ENCODE assay signal across 18 cellular contexts in the genomic region with DNA sequence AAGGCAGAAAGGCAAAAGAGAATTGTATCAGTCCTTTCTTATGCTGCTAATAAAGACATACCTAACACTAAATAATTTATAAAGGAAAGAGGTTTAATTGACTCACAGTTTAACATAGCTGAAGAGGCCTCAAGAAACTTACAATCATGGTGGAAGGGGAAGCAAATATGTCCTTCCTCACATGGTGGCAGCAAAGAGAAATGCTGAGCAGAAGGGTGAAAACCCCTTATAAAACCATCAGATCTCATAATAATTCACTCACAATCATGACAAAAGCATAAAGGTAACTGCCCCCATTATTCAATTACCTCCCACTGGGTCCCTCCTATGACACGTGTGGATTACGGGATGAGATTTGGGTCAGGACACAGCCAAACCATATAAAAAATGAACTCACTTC.
A peak's percentile ranks its signal among the peaks of the same experiment; 100 is the strongest.
DNase-seq lines count a peak whose midpoint lies in the region; ATAC-seq and TF ChIP-seq lines count a peak whose summit lies in the region.
"Had no signal": no experiment of that assay in that cellular context is flagged by ENCODE, and none has a peak within 500 bp of the region (broad histone marks: within the 10 kb centered on the region; RNA-seq: fewer than 3 reads in every experiment).

No MANE protein-coding gene starts in this region.

- H3K4me1 ChIP-seq in ACC112 (ENCODE audit: control insufficient read depth, insufficient read depth, low read length, unreplicated experiment) (no peaks in the 10 kb centered on the region), DND-41 (ENCODE audit: insufficient read depth, low read length) (no peaks in the 10 kb centered on the region), Panc1 (ENCODE audit: control insufficient read depth, insufficient read depth, low read length) (no peaks in the 10 kb centered on the region), esophagus squamous epithelium (no peaks in the 10 kb centered on the region)
- H3K4me1 ChIP-seq: ascending aorta, BLaER1, stomach had no signal

- intact Hi-C loops in Panc1 (cut with micrococcal nuclease; ENCODE audit: unreplicated experiment) (no loop called here), esophagus squamous epithelium (cut with DNase I) (no loop called here)
- intact Hi-C loops in activated CD4-positive, alpha-beta T cell treated with anti-CD3 and anti-CD28 coated beads, Interleukin-2, amount 10 ng/mL, durations not matched to agents 24 days and 14 days (cut with micrococcal nuclease): no loop called here

- in situ Hi-C loops in Panc1 (cut with HindIII; ENCODE audit: low pct_unique_long_range_greater_than_20kb, low sequenced_read_pairs): no loop called here

- WGBS in esophagus squamous epithelium, 2 donors: 77 to 95% methylated on average over 2 of the region's 2 CpGs

- H3K9ac ChIP-seq in DND-41 (ENCODE audit: low read depth, low read length): no peak overlapping the region
- H3K9ac ChIP-seq: BLaER1, SK-N-SH had no signal

- H3K27ac Mint-ChIP-seq in activated CD4-positive, alpha-beta T cell treated with anti-CD3 and anti-CD28 coated beads, Interleukin-2, amount 10 ng/mL, durations not matched to agents 24 days and 14 days: no peak overlapping the region

- H3K27ac ChIP-seq in ACC112 (ENCODE audit: low read depth, low read length) (no peak overlapping the region), DND-41 (ENCODE audit: low read length) (no peak overlapping the region), Panc1 (ENCODE audit: low read length) (no peak overlapping the region), esophagus squamous epithelium (no peak overlapping the region)
- H3K27ac ChIP-seq: ascending aorta, BLaER1, stomach had no signal

- H3K4me2 ChIP-seq in DND-41 (ENCODE audit: insufficient read depth, low read length): no peak overlapping the region
- H3K4me2 ChIP-seq: BLaER1, SK-N-SH had no signal

- POLR2A ChIA-PET in Panc1 (lab: Charles Lee): no interaction called here

- peaks cover 40% of the 10 kb centered on the region for H3K9me3 Mint-ChIP-seq in activated CD4-positive, alpha-beta T cell treated with anti-CD3 and anti-CD28 coated beads, Interleukin-2, amount 10 ng/mL, durations not matched to agents 24 days and 14 days

- no peak for TF ChIP-seq POLR2A in esophagus squamous epithelium (IDR thresholded peaks at IDR 0.05)

- H3K9me3 ChIP-seq in DND-41 (ENCODE audit: insufficient read depth, low read length, severe bottlenecking) (peaks cover 8% of the 10 kb centered on the region), Panc1 (ENCODE audit: control insufficient read depth, insufficient read depth, low read depth, low read length) (no peaks in the 10 kb centered on the region), esophagus squamous epithelium (no peaks in the 10 kb centered on the region)
- H3K9me3 ChIP-seq: ascending aorta, SK-N-SH had no signal

- peak overlapping the region; percentile 27 for H2AFZ ChIP-seq in ACC112 (ENCODE audit: low read length, unreplicated experiment)
- no peak overlapping the region for H2AFZ ChIP-seq in DND-41 (ENCODE audit: low read depth, low read length)

- no peak for ATAC-seq in DND-41 (ENCODE audit: insufficient read depth, low read depth)
- ATAC-seq in Panc1: no peak
- ATAC-seq: left colon had no signal

- peaks cover 4% of the 10 kb centered on the region for H3K4me1 Mint-ChIP-seq in activated CD4-positive, alpha-beta T cell treated with anti-CD3 and anti-CD28 coated beads, Interleukin-2, amount 10 ng/mL, durations not matched to agents 24 days and 14 days
- H3K4me1 Mint-ChIP-seq: neural crest cell had no signal

- H3K27me3 Mint-ChIP-seq in activated CD4-positive, alpha-beta T cell treated with anti-CD3 and anti-CD28 coated beads, Interleukin-2, amount 10 ng/mL, durations not matched to agents 24 days and 14 days: no peaks in the 10 kb centered on the region

- H3K36me3 Mint-ChIP-seq in activated CD4-positive, alpha-beta T cell treated with anti-CD3 and anti-CD28 coated beads, Interleukin-2, amount 10 ng/mL, durations not matched to agents 24 days and 14 days (ENCODE audit: low read depth): peaks cover 12% of the 10 kb centered on the region

- H3K4me3 ChIP-seq in ACC112 (ENCODE audit: low read depth, low read length) (no peak overlapping the region), DND-41 (ENCODE audit: low read depth in 1 of 2, low read length in 2 of 2) (no peak overlapping the region), Panc1 (ENCODE audit: low read depth in 2 of 2, low read length in 2 of 2) (no peak overlapping the region), fibroblast of the aortic adventitia (ENCODE audit: low read depth, low read length) (no peak overlapping the region), esophagus squamous epithelium (no peak overlapping the region)
- H3K4me3 ChIP-seq: ascending aorta, BLaER1, stomach had no signal

- H4K20me1 ChIP-seq in DND-41 (ENCODE audit: insufficient read depth, low read length): no peaks in the 10 kb centered on the region
- H4K20me1 ChIP-seq: BLaER1 had no signal

- no peak overlapping the region for H3K4me3 Mint-ChIP-seq in activated CD4-positive, alpha-beta T cell treated with anti-CD3 and anti-CD28 coated beads, Interleukin-2, amount 10 ng/mL, durations not matched to agents 24 days and 14 days
- H3K4me3 Mint-ChIP-seq: neural crest cell had no signal

- H3K36me3 ChIP-seq in ACC112 (ENCODE audit: insufficient read depth, low read length) (no peaks in the 10 kb centered on the region), DND-41 (ENCODE audit: insufficient read depth, low read length) (no peaks in the 10 kb centered on the region), Panc1 (ENCODE audit: control insufficient read depth, insufficient read depth, low read length) (no peaks in the 10 kb centered on the region), esophagus squamous epithelium (no peaks in the 10 kb centered on the region)
- H3K36me3 ChIP-seq: ascending aorta, BLaER1, stomach had no signal

- H3K79me2 ChIP-seq in ACC112 (ENCODE audit: control insufficient read depth, insufficient read depth, low read length, unreplicated experiment) (no peaks in the 10 kb centered on the region), DND-41 (ENCODE audit: insufficient read depth, low read length) (no peaks in the 10 kb centered on the region)

- TF ChIP-seq CTCF in DND-41 (IDR thresholded peaks at IDR 0.05; ENCODE audit: borderline replicate concordance, extremely low read depth, low read length, poor library complexity, severe bottlenecking): peak; percentile 23
- peak; percentile 27; the same call in 1 of the 2 replicates for TF ChIP-seq CTCF in Panc1 (IDR thresholded peaks at IDR 0.05)
- peak; percentile 8 for TF ChIP-seq CTCF in fibroblast of the aortic adventitia (IDR thresholded peaks at IDR 0.05; ENCODE audit: insufficient read depth, low read length)
- TF ChIP-seq CTCF in esophagus squamous epithelium (IDR thresholded peaks at IDR 0.05): peak in 1 of 6 experiments; percentile 18

- no peak for DNase-seq in DND-41
- no peak for DNase-seq in Panc1 (ENCODE audit: low read depth, low spot score)
- DNase-seq in fibroblast of the aortic adventitia (ENCODE audit: low read depth): peak; percentile 24
- DNase-seq in D341Med (ENCODE audit: low spot score): no peak
- no peak for DNase-seq in activated CD4-positive, alpha-beta T cell treated with anti-CD3 and anti-CD28 coated beads, Interleukin-2, amount 10 ng/mL, durations not matched to agents 24 days and 14 days
- no peak for DNase-seq in activated gamma-delta T cell (lab: John Stamatoyannopoulos, UW)
- DNase-seq in esophagus squamous epithelium (lab: John Stamatoyannopoulos, UW): no peak
- DNase-seq: activated CD4-positive, alpha-beta T cell treated with anti-CD3 and anti-CD28 coated beads for 1 hour; activated T-cell treated with anti-CD3 and anti-CD28 coated beads, Interleukin-2, amount 50 U/mL, for 48 hours; glutamatergic neuron; left colon; NK-92 treated with Interleukin-12 subunit alpha and Interleukin-12 subunit beta, amount 100 ng/mL, for 24 hours; SK-N-SH; stomach had no signal

- CTCF ChIA-PET in Panc1 (lab: Charles Lee): no interaction called here

- no peaks in the 10 kb centered on the region for H3K27me3 ChIP-seq in ACC112 (ENCODE audit: insufficient read depth, low read length)
- no peaks in the 10 kb centered on the region for H3K27me3 ChIP-seq in DND-41 (ENCODE audit: insufficient read depth, low read length, poor library complexity)
- H3K27me3 ChIP-seq in Panc1 (ENCODE audit: control insufficient read depth, insufficient read depth, low read length): no peaks in the 10 kb centered on the region
- H3K27me3 ChIP-seq in esophagus squamous epithelium: no peaks in the 10 kb centered on the region
- H3K27me3 ChIP-seq: ascending aorta, BLaER1, stomach had no signal

- BruUV-seq in Panc1 (replicated peaks; lab: Mats Ljungman, UMichigan): no TSS peak
